1 cellular context compared by ENCODE assay signal in genomic region chr2:48305569-48305968, GRCh38.
A peak's percentile ranks its signal among the peaks of the same experiment; 100 is the strongest.
TF ChIP-seq lines count a peak whose summit lies in the region.

No MANE protein-coding gene starts in this region.

TF ChIP-seq in HepG2, 621 proteins besides CTCF, POLR2A, EP300 and RAD21 (continued from another document and continues in another):
- TF ChIP-seq ZBTB49 (CRISPR knock-in tag; IDR thresholded peaks at IDR 0.05; ENCODE audit: borderline replicate concordance), result no peak
- TF ChIP-seq ZNF280D (CRISPR knock-in tag; IDR thresholded peaks at IDR 0.05), result no peak
- TF ChIP-seq CREB1 (IDR thresholded peaks at IDR 0.05), result no peak
- peak; percentile 34; the same call in 1 of the 2 replicates for TF ChIP-seq CREB1 (CRISPR knock-in tag; IDR thresholded peaks at IDR 0.05)
- no peak for TF ChIP-seq PAX8 (CRISPR knock-in tag; IDR thresholded peaks at IDR 0.05; ENCODE audit: borderline replicate concordance)
- TF ChIP-seq DMTF1 (CRISPR knock-in tag; IDR thresholded peaks at IDR 0.05), result no peak
- TF ChIP-seq ZNF24 (IDR thresholded peaks at IDR 0.05), result no peak
- no peak for TF ChIP-seq NCOR1 (IDR thresholded peaks at IDR 0.05; ENCODE audit: borderline replicate concordance, low read length)
- no peak for TF ChIP-seq KLF6 (CRISPR knock-in tag; IDR thresholded peaks at IDR 0.05)
- TF ChIP-seq ZNF367 (CRISPR knock-in tag; IDR thresholded peaks at IDR 0.05; ENCODE audit: borderline replicate concordance), result no peak
- TF ChIP-seq ZSCAN25 (CRISPR knock-in tag; IDR thresholded peaks at IDR 0.05), result no peak
- no peak for TF ChIP-seq ZNF101 (CRISPR knock-in tag; IDR thresholded peaks at IDR 0.05; ENCODE audit: borderline replicate concordance, low read depth)
- peak; percentile 42; the same call in 1 of the 2 replicates for TF ChIP-seq GATAD1 (CRISPR knock-in tag; IDR thresholded peaks at IDR 0.05)
- no peak for TF ChIP-seq ZMAT5 (CRISPR knock-in tag; IDR thresholded peaks at IDR 0.05; ENCODE audit: borderline replicate concordance, low read depth)
- no peak for TF ChIP-seq ZNF740 (CRISPR knock-in tag; IDR thresholded peaks at IDR 0.05)
- TF ChIP-seq XBP1 (CRISPR knock-in tag; IDR thresholded peaks at IDR 0.05), result no peak
- TF ChIP-seq SOX13 (IDR thresholded peaks at IDR 0.05), result no peak
- TF ChIP-seq SOX13 (CRISPR knock-in tag; conservative IDR thresholded peaks at IDR 0.05 in 1 of 2, IDR thresholded peaks at IDR 0.05 in 1 of 2), result peak in 1 of 2 experiments; percentile 32; a peak in 1 of 4 replicates
- no peak for TF ChIP-seq ZNF44 (CRISPR knock-in tag; IDR thresholded peaks at IDR 0.05)
- no peak for TF ChIP-seq IRF2 (CRISPR knock-in tag; IDR thresholded peaks at IDR 0.05)
- peak; percentile 78 for TF ChIP-seq ARID5B (CRISPR knock-in tag; IDR thresholded peaks at IDR 0.05)
- peak; percentile 39; the same call in 1 of the 2 replicates for TF ChIP-seq ZGPAT (CRISPR knock-in tag; IDR thresholded peaks at IDR 0.05)
- no peak for TF ChIP-seq SMAD1 (CRISPR knock-in tag; IDR thresholded peaks at IDR 0.05; ENCODE audit: borderline replicate concordance, low read depth)
- TF ChIP-seq GABPA (IDR thresholded peaks at IDR 0.05; ENCODE audit: low read depth, low read length), result no peak
- no peak for TF ChIP-seq GABPA (CRISPR knock-in tag; IDR thresholded peaks at IDR 0.05; ENCODE audit: low read depth)
- no peak for TF ChIP-seq NFAT5 (CRISPR knock-in tag; IDR thresholded peaks at IDR 0.05)
- no peak for TF ChIP-seq NFIB (CRISPR knock-in tag; IDR thresholded peaks at IDR 0.05; ENCODE audit: borderline replicate concordance)
- TF ChIP-seq NCOA1 (CRISPR knock-in tag; IDR thresholded peaks at IDR 0.05), result no peak
- TF ChIP-seq ZNF883 (CRISPR knock-in tag; IDR thresholded peaks at IDR 0.05; ENCODE audit: not compliant biosample characterization), result no peak
- peak; percentile 98 for TF ChIP-seq MAFF (IDR thresholded peaks at IDR 0.05; ENCODE audit: low read depth, low read length)
- TF ChIP-seq ZNF607 (CRISPR knock-in tag; IDR thresholded peaks at IDR 0.05; ENCODE audit: borderline replicate concordance), result no peak
- 0 out of 2 replicates have a peak, but pooled peaks have one; percentile 42 for TF ChIP-seq KAT8 (CRISPR knock-in tag; IDR thresholded peaks at IDR 0.05)
- no peak for TF ChIP-seq MXD3 (CRISPR knock-in tag; IDR thresholded peaks at IDR 0.05)
- no peak for TF ChIP-seq BATF2 (CRISPR knock-in tag; IDR thresholded peaks at IDR 0.05)
- no peak for TF ChIP-seq ZMYM2 (CRISPR knock-in tag; IDR thresholded peaks at IDR 0.05)
- TF ChIP-seq ZNF629 (CRISPR knock-in tag; conservative IDR thresholded peaks at IDR 0.05), result no peak
- TF ChIP-seq DR1 (CRISPR knock-in tag; IDR thresholded peaks at IDR 0.05), result no peak
- TF ChIP-seq HDAC1 (CRISPR knock-in tag; IDR thresholded peaks at IDR 0.05), result no peak; the same call in 1 of the 2 replicates
- no peak for TF ChIP-seq MIER2 (CRISPR knock-in tag; IDR thresholded peaks at IDR 0.05)
- no peak for TF ChIP-seq ARHGAP35 (CRISPR knock-in tag; IDR thresholded peaks at IDR 0.05; ENCODE audit: borderline replicate concordance)
- no peak for TF ChIP-seq ZNF17 (CRISPR knock-in tag; IDR thresholded peaks at IDR 0.05)
- TF ChIP-seq KLF9 (CRISPR knock-in tag; IDR thresholded peaks at IDR 0.05; ENCODE audit: low read depth), result no peak
- TF ChIP-seq FOXJ3 (CRISPR knock-in tag; IDR thresholded peaks at IDR 0.05; ENCODE audit: borderline replicate concordance), result 0 out of 2 replicates have a peak, but pooled peaks have one; percentile 15
- TF ChIP-seq PRPF4 (IDR thresholded peaks at IDR 0.05; ENCODE audit: low read depth, low read length, poor library complexity, severe bottlenecking), result no peak
